ENCODE assay signal across 8 cellular contexts in the genomic region with DNA sequence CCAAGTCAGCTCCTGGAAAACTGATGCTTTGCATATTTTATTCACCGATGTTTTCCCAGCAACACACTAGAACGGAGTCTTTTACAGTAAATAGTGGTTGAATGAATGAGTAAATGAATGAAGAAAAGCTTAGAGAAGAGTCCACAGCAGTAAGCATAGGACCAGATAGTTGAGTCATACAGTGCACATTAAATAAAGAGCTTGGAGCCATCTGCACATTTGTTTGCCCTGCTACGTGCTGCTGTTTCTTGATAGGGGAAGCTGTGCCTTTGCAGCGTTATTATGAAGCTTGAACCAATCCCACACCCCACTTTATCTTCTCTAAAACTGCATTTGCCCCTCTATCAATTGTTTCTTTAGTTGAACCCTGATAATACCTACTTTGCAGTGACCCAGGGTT. TPM values are rescaled to one million over a fixed set of nuclear protein-coding genes. Genes with fewer than 3 reads are reported as not detected.
DNase-seq lines count a peak whose midpoint lies in the region; TF ChIP-seq lines count a peak whose summit lies in the region.

No MANE protein-coding gene starts in this region.

- H3K9me3 ChIP-seq in CD4-positive, alpha-beta memory T cell (ENCODE audit: control insufficient read depth in 1 of 2, low read length in 2 of 2), result no peaks in the 10 kb centered on the region
- H3K9me3 ChIP-seq in colonic mucosa, result no peaks in the 10 kb centered on the region

- CTCF ChIA-PET in CD4-positive, alpha-beta memory T cell (lab: Charles Lee; ENCODE audit: partially characterized antibody), result interaction anchor here (1.3 to 3.6 kb wide), 12 partner anchors 9 to 247 kb away, joined by 4 to 52 read pairs (median 10); a partner anchor contains a TSS

- peak overlapping the region; percentile 95 to 99 (median 97) for H3K4me3 Mint-ChIP-seq in CD4-positive, alpha-beta memory T cell
- peak overlapping the region; percentile 93 for H3K4me3 Mint-ChIP-seq in nephron progenitor cell

- H3K27me3 Mint-ChIP-seq in CD4-positive, alpha-beta memory T cell, result no peaks in the 10 kb centered on the region
- peaks cover 21% of the 10 kb centered on the region for H3K27me3 Mint-ChIP-seq in nephron progenitor cell (ENCODE audit: low read depth, poor library complexity)

- H3K36me3 Mint-ChIP-seq in CD4-positive, alpha-beta memory T cell, result peaks cover 9 to 10% of the 10 kb centered on the region in 2 donors
- H3K36me3 Mint-ChIP-seq in nephron progenitor cell (ENCODE audit: low read depth), result peaks cover 9% of the 10 kb centered on the region

- DNase-seq in CD4-positive, alpha-beta memory T cell, result no peak
- no peak for DNase-seq in LNCaP clone FGC (ENCODE audit: low read depth)
- no peak for DNase-seq in colonic mucosa
- DNase-seq in nephron progenitor cell, result no peak
- DNase-seq in NCI-H2107 treated with DMSO at 0.1 percent for 48 hours (lab: John Stamatoyannopoulos, UW; ENCODE audit: unreplicated experiment), result no peak
- DNase-seq in T-helper 9 cell, result no peak
- no peak for DNase-seq in NCI-H1930 (lab: John Stamatoyannopoulos, UW)
- DNase-seq in NCI-H524 treated with DMSO at 0.1 percent for 48 hours (lab: John Stamatoyannopoulos, UW), result no peak

- peaks cover 32 to 49% (median 39%) of the 10 kb centered on the region in 4 donors for H3K4me1 Mint-ChIP-seq in CD4-positive, alpha-beta memory T cell
- peaks cover 16% of the 10 kb centered on the region for H3K4me1 Mint-ChIP-seq in nephron progenitor cell

- H3K27ac Mint-ChIP-seq in CD4-positive, alpha-beta memory T cell, result peak overlapping the region; percentile 94 to 98 (median 96)
- peak overlapping the region; percentile 99 for H3K27ac Mint-ChIP-seq in nephron progenitor cell

- peak overlapping the region; percentile 88 to 95 for H3K4me3 ChIP-seq in CD4-positive, alpha-beta memory T cell (ENCODE audit: low read length in 2 of 2)
- peak overlapping the region; percentile 94 for H3K4me3 ChIP-seq in LNCaP clone FGC (ENCODE audit: low read depth, low read length)
- peak overlapping the region; percentile 78 for H3K4me3 ChIP-seq in colonic mucosa

- peaks cover 24% of the 10 kb centered on the region for H3K4me1 ChIP-seq in CD4-positive, alpha-beta memory T cell (ENCODE audit: insufficient read depth, low read length)
- H3K4me1 ChIP-seq in colonic mucosa, result peaks cover 7% of the 10 kb centered on the region

- TF ChIP-seq CTCF in LNCaP clone FGC (IDR thresholded peaks at IDR 0.05; ENCODE audit: control insufficient read depth, extremely low read depth, insufficient read depth) (no peak), colonic mucosa (IDR thresholded peaks at IDR 0.05) (no peak), nephron progenitor cell (IDR thresholded peaks at IDR 0.05) (no peak)

- POLR2A ChIA-PET in CD4-positive, alpha-beta memory T cell (lab: Charles Lee; ENCODE audit: partially characterized antibody), result interaction anchor here (0.6 to 2.9 kb wide), 20 partner anchors 9 to 1169 kb away, joined by 3 to 31 read pairs (median 4); a partner anchor contains a TSS

- no peaks in the 10 kb centered on the region for H3K27me3 ChIP-seq in CD4-positive, alpha-beta memory T cell (ENCODE audit: insufficient read depth, low read length)
- no peaks in the 10 kb centered on the region for H3K27me3 ChIP-seq in colonic mucosa

- no peaks in the 10 kb centered on the region for H3K36me3 ChIP-seq in CD4-positive, alpha-beta memory T cell (ENCODE audit: insufficient read depth, low read length)
- H3K36me3 ChIP-seq in colonic mucosa, result no peaks in the 10 kb centered on the region

- no peaks in the 10 kb centered on the region for H3K9me3 Mint-ChIP-seq in CD4-positive, alpha-beta memory T cell
- H3K9me3 Mint-ChIP-seq in nephron progenitor cell, result peaks cover 3% of the 10 kb centered on the region

- intact Hi-C loops in CD4-positive, alpha-beta memory T cell (cut with micrococcal nuclease), result loop anchor here (10.0 kb wide), 1 partner anchor 1330 kb away; a partner anchor contains a TSS
- intact Hi-C loops in colonic mucosa (cut with DNase I), result no loop called here

- H3K27ac ChIP-seq in CD4-positive, alpha-beta memory T cell (ENCODE audit: low read depth, low read length), result peak overlapping the region; percentile 74
- peak overlapping the region; percentile 86 for H3K27ac ChIP-seq in colonic mucosa

- H3K9ac ChIP-seq in colonic mucosa (ENCODE audit: low read depth in 2 of 2, low read length in 2 of 2), result peak overlapping the region; percentile 82 to 86

RNA-seq across cellular contexts. Expression of a gene that starts 1.2 kb away (rescaled TPM):
- total RNA-seq in CD4-positive, alpha-beta memory T cell, result 10 to 100 TPM; 22.0 to 26.3 TPM
- 1 to 10 TPM; 3.3 TPM for polyA plus RNA-seq in CD4-positive, alpha-beta memory T cell
- 10 to 100 TPM; 20.0 to 20.9 TPM for total RNA-seq in colonic mucosa
